ENCODE assay signal across 8 cellular contexts in the genomic region with DNA sequence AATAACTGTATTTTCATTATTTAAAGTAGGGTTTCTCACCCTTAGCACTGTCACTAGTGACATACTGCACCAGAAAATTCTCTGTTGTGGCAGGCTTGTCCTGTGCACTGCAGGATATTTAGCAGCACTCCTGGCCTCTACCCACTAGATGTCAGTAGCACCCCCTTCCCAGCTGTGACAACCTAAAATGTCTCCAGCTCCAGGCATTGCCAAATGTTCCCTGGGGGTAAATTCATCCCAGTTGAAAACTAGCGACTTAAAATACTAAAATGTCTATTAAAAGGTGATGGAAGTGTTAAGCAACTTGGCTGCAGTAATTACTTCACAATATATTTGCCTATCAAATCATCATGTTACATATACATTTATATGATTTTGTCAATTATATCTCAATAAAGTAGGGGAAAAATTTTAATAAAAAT.
DNase-seq lines count a peak whose midpoint lies in the region; ATAC-seq and TF ChIP-seq lines count a peak whose summit lies in the region.

No MANE protein-coding gene starts in this region.

- H3K36me3 ChIP-seq in GM06990 (ENCODE audit: control insufficient read depth, insufficient read depth, low read length) (no peaks in the 10 kb centered on the region), WERI-Rb-1 (peaks cover 35% of the 10 kb centered on the region)

- no peak overlapping the region for H3K4me3 ChIP-seq in GM06990 (replicated peaks; ENCODE audit: low read depth, low read length)
- H3K4me3 ChIP-seq in WERI-Rb-1 (ENCODE audit: low read depth, low read length) = no peak overlapping the region

- DNase-seq in GM06990 (ENCODE audit: extremely low read depth, insufficient read length) (no peak), NCI-H2196 (lab: John Stamatoyannopoulos, UW; ENCODE audit: unreplicated experiment) (peak; percentile 55), WERI-Rb-1 (peak; percentile 86), cerebellar cortex (ENCODE audit: low spot score) (peak; percentile 87), left lobe of liver (ENCODE audit: low spot score) (peak; percentile 60)
- DNase-seq in stimulated activated CD4-positive, alpha-beta T cell treated with anti-CD3 and anti-CD28 coated beads, TNF-alpha, amount 100 ng/mL, for 1 hour (ENCODE audit: low read depth in 3 of 3, low spot score in 1 of 3) = peak; percentile 12 to 30 (median 16)

- no peak overlapping the region for H3K27ac ChIP-seq in WERI-Rb-1

- peak; percentile 63 for ATAC-seq in HG02840 (IDR thresholded peaks at IDR 0.05; ENCODE audit: low FRiP score, unreplicated experiment)
- ATAC-seq in left lobe of liver = peak; percentile 95
- no peak for ATAC-seq in GM18870 (IDR thresholded peaks at IDR 0.05; ENCODE audit: unreplicated experiment)

- no peaks in the 10 kb centered on the region for H3K27me3 ChIP-seq in GM06990 (replicated peaks; ENCODE audit: control insufficient read depth, insufficient read depth, low read length)
- H3K27me3 ChIP-seq in WERI-Rb-1 (ENCODE audit: insufficient read depth, low read depth, severe bottlenecking) = no peaks in the 10 kb centered on the region

- no peaks in the 10 kb centered on the region for H3K9me3 ChIP-seq in WERI-Rb-1 (ENCODE audit: severe bottlenecking)

- TF ChIP-seq CTCF in GM06990 (IDR thresholded peaks at IDR 0.05; ENCODE audit: insufficient read depth, low read length, poor library complexity, severe bottlenecking) (peak; percentile 83), WERI-Rb-1 (IDR thresholded peaks at IDR 0.05; ENCODE audit: low read depth, low read length) (peak; percentile 97)
